9 cellular contexts compared by ENCODE assay signal in the genomic region with DNA sequence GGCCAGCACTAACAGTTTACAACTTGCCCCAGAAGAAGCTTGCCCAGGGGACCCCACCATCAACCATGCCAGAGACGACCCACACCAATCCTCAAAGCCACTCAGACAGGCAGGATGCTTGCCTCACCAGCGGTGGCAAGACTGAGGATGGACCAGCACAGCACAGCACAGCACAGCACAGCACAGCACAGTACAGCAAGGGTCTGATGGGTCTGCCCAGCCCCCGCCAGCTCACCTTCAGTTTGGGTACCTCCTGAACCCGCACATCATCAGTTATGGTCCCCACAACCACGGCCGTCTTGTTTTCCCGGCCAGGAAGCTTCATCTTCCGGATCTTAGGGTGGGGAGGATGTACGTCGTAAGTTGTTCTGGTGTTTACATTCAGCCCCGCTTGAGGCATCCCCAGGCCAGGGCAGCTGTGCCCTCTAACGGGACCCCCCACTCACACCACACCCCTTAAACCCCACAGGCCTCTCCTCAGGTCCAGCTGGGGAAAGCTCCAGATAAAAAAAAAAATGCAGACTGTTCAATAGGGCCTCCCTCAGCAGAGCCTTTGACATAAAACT. TPM values are rescaled to one million over a fixed set of nuclear protein-coding genes. Genes with fewer than 3 reads are reported as not detected.
A peak's percentile ranks its signal among the peaks of the same experiment; 100 is the strongest.
DNase-seq lines count a peak whose midpoint lies in the region; ATAC-seq and TF ChIP-seq lines count a peak whose summit lies in the region.
"Had no signal": no experiment of that assay in that cellular context is flagged by ENCODE, and none has a peak within 500 bp of the region (broad histone marks: within the 10 kb centered on the region; RNA-seq: fewer than 3 reads in every experiment).

No MANE protein-coding gene starts in this region.

- TF ChIP-seq CTCF in HCT116 (IDR thresholded peaks at IDR 0.05 in 2 of 3, conservative IDR thresholded peaks at IDR 0.05 in 1 of 3; ENCODE audit: borderline replicate concordance in 1 of 3, insufficient read depth in 1 of 3, low read depth in 2 of 3, low read length in 2 of 3) = no peak
- no peak for TF ChIP-seq CTCF in VCaP (conservative IDR thresholded peaks at IDR 0.05)
- TF ChIP-seq CTCF in fibroblast of lung (conservative IDR thresholded peaks at IDR 0.05 in 1 of 2, IDR thresholded peaks at IDR 0.05 in 1 of 2; ENCODE audit: low read depth in 1 of 2, low read length in 2 of 2) = no peak

- DNase-seq in HCT116 (ENCODE audit: low read depth, low spot score) (no peak), fibroblast of lung (ENCODE audit: low read depth in 2 of 2) (no peak), DMS153 treated with DMSO at 0.1 percent for 48 hours (lab: John Stamatoyannopoulos, UW; ENCODE audit: unreplicated experiment) (no peak)
- DNase-seq: dermis blood vessel endothelial cell, NCI-H1694 treated with DMSO at 0.1 percent for 48 hours had no signal

- H3K4me2 ChIP-seq in HCT116 (ENCODE audit: low read length) = peak overlapping the region; percentile 87
- peak overlapping the region; percentile 100 for H3K4me2 ChIP-seq in fibroblast of lung (ENCODE audit: extremely low read depth, insufficient read depth, low read length)

- H4K20me1 ChIP-seq in HCT116 (ENCODE audit: insufficient read depth) (peaks cover 34% of the 10 kb centered on the region; the same call in 1 of the 2 replicates), fibroblast of lung (ENCODE audit: control insufficient read depth, extremely low read depth, insufficient read depth, low read length) (peaks cover 2% of the 10 kb centered on the region)

- TF ChIP-seq POLR2A in HCT116 (IDR thresholded peaks at IDR 0.05; ENCODE audit: borderline replicate concordance, extremely low read depth, insufficient read depth, insufficient read length) = no peak

- intact Hi-C loops in HCT116 (cut with micrococcal nuclease) = no loop called here

- peak overlapping the region; percentile 86 for H3K27ac ChIP-seq in HCT116 (ENCODE audit: low read depth, low read length)
- peak overlapping the region; percentile 90 for H3K27ac ChIP-seq in VCaP
- no peak overlapping the region for H3K27ac ChIP-seq in fibroblast of lung (ENCODE audit: insufficient read depth, low read length)
- H3K27ac ChIP-seq in skeletal muscle tissue (ENCODE audit: low read depth, low read length) = no peak overlapping the region

- H3K9me2 ChIP-seq in HCT116 (ENCODE audit: insufficient read depth) = no peaks in the 10 kb centered on the region

- H3K9ac ChIP-seq in HCT116 (ENCODE audit: low read length) = peak overlapping the region; percentile 99
- peak overlapping the region; percentile 92 for H3K9ac ChIP-seq in fibroblast of lung (ENCODE audit: insufficient read depth, low read length)
- H3K9ac ChIP-seq in skeletal muscle tissue (ENCODE audit: low read depth in 1 of 3, low read length in 3 of 3) = peak overlapping the region in 2 of 3 donors; percentile 20 to 40

- POLR2A ChIA-PET in HCT116 (lab: Charles Lee) = interaction anchor here (1.2 to 2.0 kb wide), 3 partner anchors 13 to 226 kb away, joined by 3 to 9 read pairs (median 3); a partner anchor contains a TSS

- TF ChIP-seq RAD21 in HCT116 (IDR thresholded peaks at IDR 0.05; ENCODE audit: low read depth) = no peak

- H3K79me2 ChIP-seq in HCT116 (ENCODE audit: insufficient read depth, low read length) (peaks cover 50% of the 10 kb centered on the region), fibroblast of lung (ENCODE audit: control insufficient read depth, insufficient read depth, low read length) (peaks cover 37% of the 10 kb centered on the region)

- peak overlapping the region in 1 of 2 experiments; percentile 37; a peak in 2 of 4 replicates for H3K4me3 ChIP-seq in HCT116 (replicated peaks in 1 of 2; ENCODE audit: low read depth in 1 of 2, low read length in 2 of 2)
- H3K4me3 ChIP-seq in fibroblast of lung (replicated peaks in 1 of 4; ENCODE audit: control extremely low read depth in 1 of 4, insufficient read depth in 1 of 4, low read depth in 3 of 4, low read length in 4 of 4) = peak overlapping the region; percentile 79 to 99 (median 93)
- no peak overlapping the region for H3K4me3 ChIP-seq in skeletal muscle tissue (ENCODE audit: low read length in 3 of 3)

- ATAC-seq in HCT116 = no peak
- no peak for ATAC-seq in GM21447 (IDR thresholded peaks at IDR 0.05; ENCODE audit: unreplicated experiment)
- ATAC-seq in HG02884 (IDR thresholded peaks at IDR 0.05; ENCODE audit: unreplicated experiment) = no peak

- CTCF ChIA-PET in HCT116 (lab: Charles Lee) = no interaction called here

- H3K4me1 ChIP-seq in HCT116 (ENCODE audit: control insufficient read depth in 1 of 2, insufficient read depth in 2 of 2, low read length in 2 of 2) = peaks cover 33 to 52% of the 10 kb centered on the region in 2 experiments
- H3K4me1 ChIP-seq in fibroblast of lung (ENCODE audit: control insufficient read depth, extremely low read depth, insufficient read depth, low read length) = peaks cover 12% of the 10 kb centered on the region
- H3K4me1 ChIP-seq in skeletal muscle tissue (ENCODE audit: control insufficient read depth in 3 of 3, insufficient read depth in 3 of 3, low read length in 3 of 3) = peaks cover 47 to 71% (median 60%) of the 10 kb centered on the region in 3 donors

- BruUV-seq in HCT116 (replicated peaks; lab: Mats Ljungman, UMichigan) = no TSS peak

- H2AFZ ChIP-seq in HCT116 (ENCODE audit: low read depth, low read length, poor library complexity, severe bottlenecking) = no peak overlapping the region
- H2AFZ ChIP-seq in fibroblast of lung (ENCODE audit: low read length) = no peak overlapping the region

- H3K9me3 ChIP-seq in HCT116 (ENCODE audit: control insufficient read depth in 1 of 2, insufficient read depth in 1 of 2, low read depth in 1 of 2, low read length in 2 of 2) (no peaks in the 10 kb centered on the region), fibroblast of lung (ENCODE audit: control insufficient read depth, insufficient read depth, low read depth, low read length) (no peaks in the 10 kb centered on the region), skeletal muscle tissue (ENCODE audit: control insufficient read depth in 3 of 3, low read length in 3 of 3) (no peaks in the 10 kb centered on the region)

- no peaks in the 10 kb centered on the region for H3K27me3 ChIP-seq in HCT116 (ENCODE audit: insufficient read depth, low read length)
- no peaks in the 10 kb centered on the region for H3K27me3 ChIP-seq in fibroblast of lung (ENCODE audit: control insufficient read depth, insufficient read depth, low read length)
- H3K27me3 ChIP-seq in skeletal muscle tissue (ENCODE audit: control insufficient read depth in 3 of 3, insufficient read depth in 3 of 3, low read length in 3 of 3) = no peaks in the 10 kb centered on the region

- peaks cover 20 to 37% of the 10 kb centered on the region in 2 experiments for H3K36me3 ChIP-seq in HCT116 (ENCODE audit: control insufficient read depth in 1 of 2, insufficient read depth in 2 of 2, low read length in 2 of 2)
- peaks cover 28% of the 10 kb centered on the region for H3K36me3 ChIP-seq in fibroblast of lung (ENCODE audit: control insufficient read depth, insufficient read depth, low read length)
- H3K36me3 ChIP-seq in skeletal muscle tissue (ENCODE audit: control insufficient read depth in 3 of 3, insufficient read depth in 3 of 3, low read length in 3 of 3) = peaks cover 22 to 31% (median 30%) of the 10 kb centered on the region in 3 donors

- RAD21 ChIA-PET in HCT116 (lab: Charles Lee; ENCODE audit: low non-redundant PET in 1 of 2, low total read pairs in 2 of 2, uncharacterized antibody in 2 of 2, unreplicated experiment in 2 of 2) = no interaction called here

TF ChIP-seq in HCT116, 20 proteins besides CTCF, POLR2A, EP300 and RAD21 (continues in another document):
- TF ChIP-seq, protein P1, sequence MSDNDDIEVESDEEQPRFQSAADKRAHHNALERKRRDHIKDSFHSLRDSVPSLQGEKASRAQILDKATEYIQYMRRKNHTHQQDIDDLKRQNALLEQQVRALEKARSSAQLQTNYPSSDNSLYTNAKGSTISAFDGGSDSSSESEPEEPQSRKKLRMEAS (IDR thresholded peaks at IDR 0.05) = no peak
- TF ChIP-seq ZNF274 (IDR thresholded peaks at IDR 0.05; ENCODE audit: low read depth, low read length) = no peak
- TF ChIP-seq ELF1 (IDR thresholded peaks at IDR 0.05; ENCODE audit: borderline replicate concordance, low read depth) = no peak
- no peak for TF ChIP-seq YY1 (IDR thresholded peaks at IDR 0.05; ENCODE audit: extremely low read depth, insufficient replicate concordance, low read depth, low read length)
- TF ChIP-seq, protein P2, sequence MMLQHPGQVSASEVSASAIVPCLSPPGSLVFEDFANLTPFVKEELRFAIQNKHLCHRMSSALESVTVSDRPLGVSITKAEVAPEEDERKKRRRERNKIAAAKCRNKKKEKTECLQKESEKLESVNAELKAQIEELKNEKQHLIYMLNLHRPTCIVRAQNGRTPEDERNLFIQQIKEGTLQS (IDR thresholded peaks at IDR 0.05) = no peak
- no peak for TF ChIP-seq ZFX (IDR thresholded peaks at IDR 0.05)

RNA-seq across cellular contexts. Expression of a gene that starts 1.7 kb away (rescaled TPM):
- total RNA-seq in HCT116 (2021; ENCODE audit: unreplicated experiment) = 6.8 TPM
- 1.9 and 3.1 TPM in 2 replicates for polyA plus RNA-seq in HCT116 (2012)
- total RNA-seq in fibroblast of lung = 0.50 and 1.0 TPM in 2 replicates
- not detected in 2 replicates for polyA plus RNA-seq in fibroblast of lung
- not detected in 2 replicates for polyA plus RNA-seq in fibroblast of lung (2012)
- polyA minus RNA-seq in fibroblast of lung (ENCODE audit: low replicate concordance) = not detected in 2 replicates
- 1.6 TPM for total RNA-seq in skeletal muscle tissue
- total RNA-seq: dermis blood vessel endothelial cell had no signal

RNA-seq across cellular contexts. Expression of a gene that starts 2.4 kb away (rescaled TPM):
- 2,006 TPM for total RNA-seq in HCT116 (2021; ENCODE audit: unreplicated experiment)
- 3,599 and 4,255 TPM in 2 replicates for polyA plus RNA-seq in HCT116 (2012)
- total RNA-seq in fibroblast of lung = 2,017 and 2,054 TPM in 2 replicates
- 1,166 and 1,578 TPM in 2 replicates for polyA plus RNA-seq in fibroblast of lung
- 2,372 and 2,688 TPM in 2 replicates for polyA plus RNA-seq in fibroblast of lung (2012)
- 1,142 and 1,357 TPM in 2 replicates for polyA minus RNA-seq in fibroblast of lung (ENCODE audit: low replicate concordance)
- total RNA-seq in skeletal muscle tissue = 2,225 TPM

RNA-seq across cellular contexts. Expression of a gene that starts 2.7 kb away (rescaled TPM):
- 19.9 TPM for total RNA-seq in HCT116 (2021; ENCODE audit: unreplicated experiment)
- polyA plus RNA-seq in HCT116 (2012) = 5.9 and 6.9 TPM in 2 replicates
- total RNA-seq in fibroblast of lung = 5.1 and 9.6 TPM in 2 replicates
- 3.4 and 5.7 TPM in 2 replicates for polyA plus RNA-seq in fibroblast of lung
- 6.5 and 13.9 TPM in 2 replicates for polyA plus RNA-seq in fibroblast of lung (2012)
- polyA minus RNA-seq in fibroblast of lung (ENCODE audit: low replicate concordance) = 4.5 and 6.4 TPM in 2 replicates
- 2.1 TPM for total RNA-seq in skeletal muscle tissue

RNA-seq across cellular contexts. Expression of a gene that starts 10.0 kb away (rescaled TPM):
- total RNA-seq in HCT116 (2021; ENCODE audit: unreplicated experiment) = not detected
- polyA plus RNA-seq in HCT116 (2012) = 0.31 and 0.35 TPM in 2 replicates
- total RNA-seq in fibroblast of lung = not detected in 2 replicates
- polyA plus RNA-seq in fibroblast of lung = not detected in 2 replicates
- polyA plus RNA-seq in fibroblast of lung (2012) = not detected in 2 replicates
- polyA minus RNA-seq in fibroblast of lung (ENCODE audit: low replicate concordance) = not detected in 2 replicates
- total RNA-seq in skeletal muscle tissue = not detected
- total RNA-seq: dermis blood vessel endothelial cell had no signal

RNA-seq across cellular contexts. Expression of a gene that starts 20.6 kb away (rescaled TPM):
- total RNA-seq in HCT116 (2021; ENCODE audit: unreplicated experiment) (45.9 TPM), fibroblast of lung (17.2 and 23.6 TPM in 2 replicates), skeletal muscle tissue (6.8 TPM)
- 74.3 and 81.3 TPM in 2 replicates for polyA plus RNA-seq in HCT116 (2012)
- 3.2 and 4.8 TPM in 2 replicates for polyA plus RNA-seq in fibroblast of lung
- 6.0 and 11.1 TPM in 2 replicates for polyA plus RNA-seq in fibroblast of lung (2012)
- polyA minus RNA-seq in fibroblast of lung (ENCODE audit: low replicate concordance) = 1.6 and 6.7 TPM in 2 replicates

Comparison
In these comparisons a context has a peak if more than half of its experiments do, and no peak if none do; other contexts are left out.
1. H3K27ac ChIP-seq: peak in HCT116 (single experiment) and VCaP (single experiment); none in fibroblast of lung (single experiment) and skeletal muscle tissue (single experiment).
2. H3K4me3 ChIP-seq: peak in fibroblast of lung (4 of 4); none in skeletal muscle tissue (0 of 3).
3. H3K9ac ChIP-seq: peak in every context shown above with its lines; median percentile 99 in HCT116; 92 in fibroblast of lung; 30 in skeletal muscle tissue.